Comparison of ENCODE assay signal across 2 cellular contexts in the genomic region with DNA sequence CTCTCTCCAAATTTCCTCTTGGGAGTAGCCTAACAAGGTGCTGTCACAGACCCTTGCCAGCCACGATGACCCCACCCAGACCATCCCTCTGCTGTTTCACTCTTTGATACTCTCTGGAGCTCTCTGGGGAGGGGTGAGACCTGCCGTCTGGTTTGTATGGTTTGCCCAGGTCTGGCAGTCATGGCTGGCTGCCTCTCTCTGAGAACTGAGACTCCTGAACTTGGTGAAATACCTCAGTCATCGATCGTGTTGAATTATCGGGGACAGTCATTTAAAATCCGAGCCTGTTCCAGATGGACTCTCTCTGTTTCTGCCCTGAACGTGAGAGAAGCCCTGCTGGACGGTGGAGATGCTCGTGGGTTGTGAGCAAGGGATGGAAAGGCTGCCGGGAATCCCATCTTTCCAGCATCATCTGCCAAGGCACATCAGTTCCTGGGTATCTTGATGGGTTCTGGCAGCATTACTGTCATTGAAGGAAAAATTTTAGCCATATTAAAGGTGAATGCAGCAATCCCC.
TF ChIP-seq lines count a peak whose summit lies in the region.

No MANE protein-coding gene starts in this region.

TF ChIP-seq in HEK293, 187 proteins besides CTCF, POLR2A, EP300 and RAD21:
- TF ChIP-seq ZBTB20 (tag by site-specific recombination; IDR thresholded peaks at IDR 0.05) (peak; percentile 3; the same call in 1 of the 2 replicates), ZBTB17 (tag by site-specific recombination; IDR thresholded peaks at IDR 0.05) (peak; percentile 83)

TF ChIP-seq in HepG2, 621 proteins besides CTCF, POLR2A, EP300 and RAD21:
- TF ChIP-seq, protein P1, sequence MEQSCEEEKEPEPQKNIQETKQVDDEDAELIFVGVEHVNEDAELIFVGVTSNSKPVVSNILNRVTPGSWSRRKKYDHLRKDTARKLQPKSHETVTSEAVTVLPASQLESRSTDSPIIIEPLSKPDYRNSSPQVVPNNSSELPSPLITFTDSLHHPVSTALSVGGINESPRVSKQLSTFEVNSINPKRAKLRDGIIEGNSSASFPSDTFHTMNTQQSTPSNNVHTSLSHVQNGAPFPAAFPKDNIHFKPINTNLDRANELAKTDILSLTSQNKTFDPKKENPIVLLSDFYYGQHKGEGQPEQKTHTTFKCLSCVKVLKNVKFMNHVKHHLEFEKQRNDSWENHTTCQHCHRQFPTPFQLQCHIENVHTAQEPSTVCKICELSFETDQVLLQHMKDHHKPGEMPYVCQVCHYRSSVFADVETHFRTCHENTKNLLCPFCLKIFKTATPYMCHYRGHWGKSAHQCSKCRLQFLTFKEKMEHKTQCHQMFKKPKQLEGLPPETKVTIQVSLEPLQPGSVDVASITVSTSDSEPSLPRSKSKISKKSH (CRISPR knock-in tag; IDR thresholded peaks at IDR 0.05; ENCODE audit: borderline replicate concordance) = 0 out of 2 replicates have a peak, but pooled peaks have one; percentile 24
